In genomic region chr2:66596229-66596628, GRCh38 we compare ENCODE assay signal across 22 cellular contexts.
DNase-seq lines count a peak whose midpoint lies in the region; ATAC-seq and TF ChIP-seq lines count a peak whose summit lies in the region.
"Had no signal": no experiment of that assay in that cellular context is flagged by ENCODE, and none has a peak within 500 bp of the region (broad histone marks: within the 10 kb centered on the region; RNA-seq: fewer than 3 reads in every experiment).

No MANE protein-coding gene starts in this region.

- no peaks in the 10 kb centered on the region for H3K27me3 ChIP-seq in GM23248 (replicated peaks; ENCODE audit: insufficient read depth)
- H3K27me3 ChIP-seq: ascending aorta, gastrocnemius medialis had no signal

- H3K4me1 Mint-ChIP-seq in WTC11 (peaks cover 14% of the 10 kb centered on the region), immature natural killer cell (no peaks in the 10 kb centered on the region)
- H3K4me1 Mint-ChIP-seq: activated CD4-positive, alpha-beta T cell treated with anti-CD3 and anti-CD28 coated beads for 36 hours; naive thymus-derived CD8-positive, alpha-beta T cell had no signal

- ATAC-seq in WTC11 (peak; percentile 70), HG03565 (IDR thresholded peaks at IDR 0.05; ENCODE audit: unreplicated experiment) (no peak)
- ATAC-seq: activated CD4-positive, alpha-beta T cell treated with anti-CD3 and anti-CD28 coated beads for 36 hours; activated T-cell treated with anti-CD3 and anti-CD28 coated beads, Interleukin-2, amount 50 U/mL, for 72 hours; gastrocnemius medialis; naive thymus-derived CD8-positive, alpha-beta T cell had no signal

- H3K4me2 ChIP-seq in GM23248 (ENCODE audit: unreplicated experiment), result no peak overlapping the region
- H3K4me2 ChIP-seq: PC-9 had no signal

- H3K36me3 Mint-ChIP-seq in WTC11 (no peaks in the 10 kb centered on the region), immature natural killer cell (no peaks in the 10 kb centered on the region)
- H3K36me3 Mint-ChIP-seq: naive thymus-derived CD8-positive, alpha-beta T cell had no signal

- H3K4me3 ChIP-seq in GM23248 (no peak overlapping the region), fibroblast of villous mesenchyme (ENCODE audit: low read depth, low read length) (no peak overlapping the region), retinal pigment epithelial cell (ENCODE audit: low read length) (no peak overlapping the region)
- H3K4me3 ChIP-seq: ascending aorta, gastrocnemius medialis, PC-9 had no signal

- no peak overlapping the region; the same call in 1 of the 2 replicates for H3K27ac Mint-ChIP-seq in WTC11
- H3K27ac Mint-ChIP-seq in immature natural killer cell, result no peak overlapping the region
- H3K27ac Mint-ChIP-seq: activated CD4-positive, alpha-beta T cell treated with anti-CD3 and anti-CD28 coated beads for 36 hours; activated T-cell treated with anti-CD3 and anti-CD28 coated beads, Interleukin-2, amount 50 U/mL, for 72 hours; naive thymus-derived CD8-positive, alpha-beta T cell had no signal

- H3K36me3 ChIP-seq in GM23248 (ENCODE audit: low read depth), result no peaks in the 10 kb centered on the region
- H3K36me3 ChIP-seq: ascending aorta, gastrocnemius medialis had no signal

- H3K27me3 Mint-ChIP-seq in WTC11 (ENCODE audit: low read depth), result no peaks in the 10 kb centered on the region
- H3K27me3 Mint-ChIP-seq in immature natural killer cell (ENCODE audit: low read depth in 3 of 3), result peaks cover 0 to 1% (median 0%) of the 10 kb centered on the region in 3 donors

- 78 to 86% methylated on average over 3 of the region's 3 CpGs for WGBS in GM23248 (ENCODE audit: low coverage in 1 of 2, low lambda C conversion rate in 2 of 2, missing lambda C conversion rate in 2 of 2), 2 experiments

- no peak for TF ChIP-seq CTCF in WTC11 (IDR thresholded peaks at IDR 0.05)
- no peak for TF ChIP-seq CTCF in fibroblast of villous mesenchyme (IDR thresholded peaks at IDR 0.05; ENCODE audit: insufficient read depth, low read depth, low read length)
- no peak for TF ChIP-seq CTCF in retinal pigment epithelial cell (conservative IDR thresholded peaks at IDR 0.05; ENCODE audit: low read depth, low read length)

- CTCF ChIA-PET in WTC11 (lab: Charles Lee), result interaction anchor here (1.0 kb wide), 1 partner anchor 9 kb away, joined by 3 read pairs; no protein-coding TSS in a partner anchor

- H3K27ac ChIP-seq in GM23248, result no peak overlapping the region
- H3K27ac ChIP-seq: ascending aorta, C4-2B, gastrocnemius medialis, parathyroid adenoma, PC-9 had no signal

- H3K4me1 ChIP-seq in GM23248 (ENCODE audit: insufficient read depth), result no peaks in the 10 kb centered on the region
- H3K4me1 ChIP-seq: ascending aorta, gastrocnemius medialis, parathyroid adenoma had no signal

- POLR2A ChIA-PET in WTC11 (lab: Charles Lee), result no interaction called here

- no peaks in the 10 kb centered on the region for H3K79me2 ChIP-seq in GM23248 (ENCODE audit: insufficient read depth)
- H3K79me2 ChIP-seq: parathyroid adenoma had no signal

- H3K9me3 ChIP-seq in GM23248 (ENCODE audit: low read depth), result no peaks in the 10 kb centered on the region
- H3K9me3 ChIP-seq: ascending aorta, gastrocnemius medialis had no signal

- H3K9me2 ChIP-seq in GM23248 (ENCODE audit: insufficient read depth), result no peaks in the 10 kb centered on the region

- DNase-seq in GM23248, result peak; percentile 54
- DNase-seq in WTC11 (ENCODE audit: low spot score), result no peak
- peak; percentile 93 for DNase-seq in fibroblast of villous mesenchyme (ENCODE audit: low read depth)
- DNase-seq in retinal pigment epithelial cell (ENCODE audit: low read depth), result peak; percentile 14
- no peak for DNase-seq in immature natural killer cell
- DNase-seq in stimulated activated CD8-positive, alpha-beta memory T cell treated with anti-CD3 and anti-CD28 coated beads, Interleukin-4, amount 100 ng/mL, for 48 hours, result no peak
- DNase-seq in OCI-M2 (lab: John Stamatoyannopoulos, UW; ENCODE audit: unreplicated experiment), result no peak
- DNase-seq: activated CD4-positive, alpha-beta T cell treated with anti-CD3 and anti-CD28 coated beads for 36 hours; activated naive CD4-positive, alpha-beta T cell treated with anti-CD3 and anti-CD28 coated beads, Interleukin-2, amount 50 U/mL, for 16 hours; activated T-cell treated with anti-CD3 and anti-CD28 coated beads, Interleukin-2, amount 50 U/mL, for 72 hours; cerebellar nuclear complex; gastrocnemius medialis; naive thymus-derived CD8-positive, alpha-beta T cell; NCI-H1694 treated with DMSO at 0.1 percent for 48 hours; NCI-H226; PC-9; SIG-M5; T-helper 1 cell had no signal

- no peak overlapping the region for H3K4me3 Mint-ChIP-seq in WTC11
- no peak overlapping the region for H3K4me3 Mint-ChIP-seq in immature natural killer cell
- H3K4me3 Mint-ChIP-seq: activated CD4-positive, alpha-beta T cell treated with anti-CD3 and anti-CD28 coated beads for 36 hours; activated T-cell treated with anti-CD3 and anti-CD28 coated beads, Interleukin-2, amount 50 U/mL, for 72 hours; naive thymus-derived CD8-positive, alpha-beta T cell had no signal

- no peaks in the 10 kb centered on the region for H4K20me1 ChIP-seq in GM23248 (ENCODE audit: insufficient read depth)

- no peak overlapping the region for H2AFZ ChIP-seq in GM23248
- H2AFZ ChIP-seq: parathyroid adenoma, PC-9 had no signal

- in situ Hi-C loops in GM23248 (cut with MboI), result no loop called here

- peaks cover 17% of the 10 kb centered on the region for H3K9me3 Mint-ChIP-seq in WTC11
- H3K9me3 Mint-ChIP-seq in immature natural killer cell, result peaks cover 0 to 8% (median 0%) of the 10 kb centered on the region in 6 donors

- H3F3A ChIP-seq in GM23248 (ENCODE audit: insufficient read depth), result no peaks in the 10 kb centered on the region

- H3K9ac ChIP-seq in GM23248, result no peak overlapping the region
- H3K9ac ChIP-seq: parathyroid adenoma had no signal

TF ChIP-seq in WTC11, 78 proteins besides CTCF, POLR2A, EP300 and RAD21 (continues in another document):
- no peak for TF ChIP-seq ATF6 (CRISPR knock-in tag; IDR thresholded peaks at IDR 0.05)
- TF ChIP-seq SP1 (CRISPR knock-in tag; conservative IDR thresholded peaks at IDR 0.05), result no peak
- no peak for TF ChIP-seq ZBTB43 (CRISPR knock-in tag; IDR thresholded peaks at IDR 0.05)
- no peak for TF ChIP-seq ZNF671 (CRISPR knock-in tag; IDR thresholded peaks at IDR 0.05)
- no peak for TF ChIP-seq E2F1 (CRISPR knock-in tag; IDR thresholded peaks at IDR 0.05)
- no peak for TF ChIP-seq ZNF281 (CRISPR knock-in tag; IDR thresholded peaks at IDR 0.05)
- TF ChIP-seq MAX (CRISPR knock-in tag; IDR thresholded peaks at IDR 0.05), result no peak

Comparison
In these comparisons a context has a peak if more than half of its experiments do, and no peak if none do; other contexts are left out.
1. DNase-seq: peak in GM23248 (single experiment), fibroblast of villous mesenchyme (single experiment) and retinal pigment epithelial cell (single experiment); none in WTC11 (single experiment), immature natural killer cell (0 of 3), stimulated activated CD8-positive, alpha-beta memory T cell treated with anti-CD3 and anti-CD28 coated beads, Interleukin-4, amount 100 ng/mL, for 48 hours (single experiment) and OCI-M2 (single experiment).